Comparison of ENCODE assay signal across 19 cellular contexts in the genomic region with DNA sequence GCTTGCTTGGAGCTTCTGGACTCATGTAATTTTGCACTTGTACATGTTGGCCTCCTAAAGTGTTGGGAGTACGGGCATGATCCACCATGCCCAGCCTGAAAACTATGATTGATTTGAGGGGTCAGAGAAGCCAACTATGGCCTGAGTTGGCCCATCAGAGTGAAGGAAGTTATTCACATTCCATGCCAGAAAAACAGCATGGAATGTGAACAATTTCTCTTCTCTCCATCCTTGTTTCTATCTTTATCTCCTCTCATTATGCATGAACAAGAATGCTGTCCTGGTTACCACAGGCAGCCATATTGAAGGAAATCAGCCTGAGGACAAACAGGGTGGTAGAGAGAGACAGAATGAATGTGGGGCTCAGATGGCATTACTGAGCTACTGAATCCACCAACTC. TPM values are rescaled to one million over a fixed set of nuclear protein-coding genes. Genes with fewer than 3 reads are reported as not detected.
DNase-seq lines count a peak whose midpoint lies in the region; FAIRE-seq and TF ChIP-seq lines count a peak whose summit lies in the region.
"Had no signal": no experiment of that assay in that cellular context is flagged by ENCODE, and none has a peak within 500 bp of the region (broad histone marks: within the 10 kb centered on the region; RNA-seq: fewer than 3 reads in every experiment).

No MANE protein-coding gene starts in this region.

- peak overlapping the region; percentile 41 for H3K27ac ChIP-seq in mesenchymal stem cell (ENCODE audit: low read length, poor library complexity, severe bottlenecking)
- H3K27ac ChIP-seq: stomach had no signal

- no peak overlapping the region for H2AK5ac ChIP-seq in mesenchymal stem cell (ENCODE audit: low read length, severe bottlenecking)

- H3K18ac ChIP-seq in mesenchymal stem cell (ENCODE audit: low read depth in 1 of 2, low read length in 2 of 2), result no peak overlapping the region

- no peaks in the 10 kb centered on the region for H3K9me3 ChIP-seq in mesenchymal stem cell (ENCODE audit: control insufficient read depth, low read length)
- H3K9me3 ChIP-seq: MG63, stomach had no signal

- TF ChIP-seq CTCF in AG10803 (conservative IDR thresholded peaks at IDR 0.05; ENCODE audit: low read length) (no peak), astrocyte of the cerebellum (IDR thresholded peaks at IDR 0.05; ENCODE audit: low read depth, low read length, missing control alignments) (no peak), GM10248 (IDR thresholded peaks at IDR 0.05; ENCODE audit: control extremely low read depth, extremely low read depth, low read depth, missing control alignments) (no peak)

- H2BK15ac ChIP-seq in mesenchymal stem cell (ENCODE audit: low read depth, poor library complexity, severe bottlenecking), result no peak overlapping the region

- POLR2A ChIA-PET in GM10248 (lab: Yijun Ruan, JAX), result interaction anchor here (0.8 kb wide), 1 partner anchor 10 kb away, joined by 3 read pairs; no protein-coding TSS in a partner anchor

- H4K91ac ChIP-seq in mesenchymal stem cell (ENCODE audit: low read length), result no peak overlapping the region

- no peak overlapping the region for H3K23ac ChIP-seq in mesenchymal stem cell (ENCODE audit: low read length in 2 of 2)

- H2BK12ac ChIP-seq in mesenchymal stem cell (ENCODE audit: low read length in 2 of 2), result no peak overlapping the region

- no peak overlapping the region for H3K9ac ChIP-seq in mesenchymal stem cell (ENCODE audit: low read length)

- no peak overlapping the region for H2BK5ac ChIP-seq in mesenchymal stem cell (ENCODE audit: low read depth, low read length, poor library complexity, severe bottlenecking)

- H3K4me3 ChIP-seq in AG10803 (ENCODE audit: low read length) (no peak overlapping the region), astrocyte of the cerebellum (ENCODE audit: low read depth, low read length) (no peak overlapping the region), mesenchymal stem cell (ENCODE audit: insufficient read depth in 1 of 2, low read depth in 1 of 2, low read length in 2 of 2) (no peak overlapping the region)
- H3K4me3 ChIP-seq: MG63, stomach had no signal

- H2BK120ac ChIP-seq in mesenchymal stem cell (ENCODE audit: low read depth, low read length), result no peak overlapping the region

- H3K14ac ChIP-seq in mesenchymal stem cell (ENCODE audit: low read length in 2 of 2), result no peak overlapping the region

- H3K27me3 ChIP-seq in mesenchymal stem cell (ENCODE audit: control insufficient read depth in 1 of 2, insufficient read depth in 1 of 2, low read length in 2 of 2), result no peaks in the 10 kb centered on the region
- H3K27me3 ChIP-seq: MG63, stomach had no signal

- WGBS in mesenchymal stem cell, result 29% methylated on average over 1 of the region's 1 CpG

- H3K4me1 ChIP-seq in mesenchymal stem cell (ENCODE audit: control insufficient read depth, insufficient read depth, low read depth, low read length), result peaks cover 3% of the 10 kb centered on the region
- H3K4me1 ChIP-seq: stomach had no signal

- no peak for FAIRE-seq in GM12892 (lab: Jason Lieb, UNC)

- no peak overlapping the region for H3K4ac ChIP-seq in mesenchymal stem cell (ENCODE audit: low read depth in 1 of 2, low read length in 2 of 2)

- no peak overlapping the region for H4K8ac ChIP-seq in mesenchymal stem cell (ENCODE audit: low read length)

- no peaks in the 10 kb centered on the region for H3K36me3 ChIP-seq in mesenchymal stem cell (ENCODE audit: control insufficient read depth in 1 of 2, insufficient read depth in 2 of 2, low read depth in 1 of 2, low read length in 2 of 2)
- H3K36me3 ChIP-seq: MG63, stomach had no signal

- H2AFZ ChIP-seq in mesenchymal stem cell (ENCODE audit: low read depth, low read length), result no peak overlapping the region

- DNase-seq in AG10803 (ENCODE audit: low read depth) (peak; percentile 76), GM03348 (ENCODE audit: low spot score) (peak; percentile 69), astrocyte of the cerebellum (ENCODE audit: low read depth) (peak; percentile 43), mesenchymal stem cell (peak; percentile 23), GM10248 (ENCODE audit: extremely low spot score) (no peak), G401 (ENCODE audit: low spot score) (no peak), GM12892 (ENCODE audit: insufficient read length) (no peak), KBM-7 (no peak)
- DNase-seq: activated CD4-positive, CD25-positive, alpha-beta regulatory T cell treated with anti-CD3 and anti-CD28 coated beads, Interleukin-2, amount 50 U/mL, for 72 hours; activated gamma-delta T cell; CD4-positive, CD25-positive, alpha-beta regulatory T cell; GDM1; H9; head of caudate nucleus; MG63; NCI-H2029; NCI-H69; stomach; T-helper 1 cell had no signal

- CTCF ChIA-PET in GM10248 (lab: Yijun Ruan, JAX), result interaction anchor here (1.0 to 1.9 kb wide), 2 partner anchors 9 to 72 kb away, joined by 3 to 10 read pairs; no protein-coding TSS in a partner anchor

- in situ Hi-C loops in astrocyte of the cerebellum (cut with HindIII; ENCODE audit: low sequenced_read_pairs), result no loop called here
- in situ Hi-C loops in G401 (cut with HindIII; ENCODE audit: low sequenced_read_pairs), result no loop called here
- in situ Hi-C loops in KBM-7 (cut with MboI; ENCODE audit: low pct_unique_long_range_greater_than_20kb, low sequenced_read_pairs), result no loop called here

- no peak for TF ChIP-seq POLR2A in GM12892 (IDR thresholded peaks at IDR 0.05; ENCODE audit: low read depth, low read length)

- no peaks in the 10 kb centered on the region for H3K79me1 ChIP-seq in mesenchymal stem cell (replicated peaks; ENCODE audit: low read length, poor library complexity, severe bottlenecking)

- H3K4me2 ChIP-seq in mesenchymal stem cell (ENCODE audit: low read length, poor library complexity, severe bottlenecking), result no peak overlapping the region

RNA-seq across cellular contexts. Expression of a gene that starts 3.5 kb away (rescaled TPM):
- polyA plus RNA-seq in mesenchymal stem cell (2013, experiment 1 of 2), result 0.10 TPM
- 0.15 TPM for polyA plus RNA-seq in mesenchymal stem cell (2013, experiment 2 of 2)
- 0.07 and 0.31 TPM in 2 replicates for total RNA-seq in G401 (2014; rRNA removed; shearing (Covaris generic))
- 89.6 TPM for polyA plus RNA-seq in GM12892 (2012; ENCODE audit: missing spikeins)
- total RNA-seq: H9 had no signal

Comparison
In these comparisons a context has a peak if more than half of its experiments do, and no peak if none do; other contexts are left out.
1. DNase-seq: peak in AG10803 (single experiment), GM03348 (single experiment), astrocyte of the cerebellum (single experiment) and mesenchymal stem cell (single experiment); none in GM10248 (single experiment), G401 (single experiment), GM12892 (single experiment) and KBM-7 (single experiment).